12 cellular contexts compared by ENCODE assay signal in the genomic region with DNA sequence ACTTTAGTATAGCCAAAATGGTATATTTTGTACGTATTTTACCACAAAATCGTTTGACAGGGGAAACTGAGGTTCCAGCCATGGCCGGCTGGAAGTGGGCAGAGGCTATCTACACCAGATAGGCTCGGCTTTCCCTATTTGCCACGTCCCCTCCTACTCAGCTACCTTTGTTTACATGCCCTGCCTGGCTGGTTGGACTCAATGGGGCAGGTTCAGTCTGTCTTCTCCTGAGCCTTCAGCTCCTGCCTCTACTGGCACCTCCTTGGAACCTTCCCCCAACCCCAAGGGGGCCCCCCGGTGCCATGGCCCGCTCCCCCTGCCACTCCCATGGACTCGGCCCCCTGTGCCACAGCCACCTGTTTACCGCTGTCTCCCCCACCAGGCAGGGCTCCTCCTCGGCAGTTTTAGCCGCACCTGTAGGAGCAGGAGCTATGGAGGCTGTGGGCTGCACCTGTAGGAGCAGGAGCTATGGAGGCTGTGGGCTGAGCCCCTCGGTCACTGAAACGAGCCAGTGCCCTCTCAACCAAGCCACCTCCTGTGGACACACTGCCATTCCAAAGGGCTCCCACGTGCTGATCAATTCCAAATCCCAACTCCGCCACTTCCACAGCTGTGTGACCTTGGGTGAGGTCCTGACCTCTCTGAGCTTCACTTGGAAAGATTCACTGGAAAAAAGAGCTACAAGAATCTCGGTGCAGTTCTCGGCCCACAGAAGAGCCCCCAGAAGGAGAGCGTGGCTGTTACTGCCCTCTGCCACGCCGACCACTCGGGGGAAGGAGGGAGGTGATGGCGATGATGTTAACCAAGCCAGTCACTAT.
DNase-seq lines count a peak whose midpoint lies in the region; ATAC-seq, FAIRE-seq and TF ChIP-seq lines count a peak whose summit lies in the region.
"Had no signal": no experiment of that assay in that cellular context is flagged by ENCODE, and none has a peak within 500 bp of the region (broad histone marks: within the 10 kb centered on the region; RNA-seq: fewer than 3 reads in every experiment).

No MANE protein-coding gene starts in this region.

- WGBS in pancreas, 2 donors = 77 to 78% methylated on average over 22 of the region's 22 CpGs

- no peak overlapping the region for H3K4me3 Mint-ChIP-seq in stimulated activated memory B cell treated with anti-CD40 and anti-IgM and Interleukin-4, amounts not matched to agents 10 μg/mL and 1 μg/mL and 100 μg/mL, for 72 hours
- H3K4me3 Mint-ChIP-seq in HFFc6 = no peak overlapping the region
- no peak overlapping the region for H3K4me3 Mint-ChIP-seq in CD8-positive, alpha-beta memory T cell
- H3K4me3 Mint-ChIP-seq: activated CD4-positive, alpha-beta T cell treated with anti-CD3 and anti-CD28 coated beads for 36 hours had no signal

- H3K9ac ChIP-seq in BLaER1 = no peak overlapping the region

- intact Hi-C loops in pancreas (cut with DNase I) = no loop called here

- no peak overlapping the region for H3K4me3 ChIP-seq in BLaER1
- no peak overlapping the region for H3K4me3 ChIP-seq in coronary artery
- no peak overlapping the region for H3K4me3 ChIP-seq in pancreas
- H3K4me3 ChIP-seq in CD8-positive, alpha-beta memory T cell (ENCODE audit: low read length) = no peak overlapping the region
- H3K4me3 ChIP-seq: ascending aorta had no signal

- TF ChIP-seq CTCF in coronary artery (IDR thresholded peaks at IDR 0.05) (no peak), pancreas (IDR thresholded peaks at IDR 0.05) (no peak), HFFc6 (IDR thresholded peaks at IDR 0.05) (no peak)

- peaks cover 4% of the 10 kb centered on the region for H3K9me3 Mint-ChIP-seq in stimulated activated memory B cell treated with anti-CD40 and anti-IgM and Interleukin-4, amounts not matched to agents 10 μg/mL and 1 μg/mL and 100 μg/mL, for 72 hours
- H3K9me3 Mint-ChIP-seq in HFFc6 = no peaks in the 10 kb centered on the region; the same call in 1 of the 2 replicates
- H3K9me3 Mint-ChIP-seq in CD8-positive, alpha-beta memory T cell = no peaks in the 10 kb centered on the region

- FAIRE-seq in pancreas (lab: Jason Lieb, UNC) = no peak

- DNase-seq in NOMO-1 (lab: John Stamatoyannopoulos, UW; ENCODE audit: unreplicated experiment in 2 of 2) (peak; percentile 17 to 45), coronary artery (ENCODE audit: low spot score) (no peak), pancreas (no peak), HFFc6 (no peak), GM19240 (ENCODE audit: insufficient read length, low spot score) (no peak)
- no peak for DNase-seq in CD8-positive, alpha-beta memory T cell
- DNase-seq: activated CD4-positive, alpha-beta T cell treated with anti-CD3 and anti-CD28 coated beads for 36 hours; effector memory CD4-positive, alpha-beta T cell; NCI-H187 treated with DMSO at 0.1 percent for 48 hours had no signal

- H3K27me3 ChIP-seq in BLaER1 (no peaks in the 10 kb centered on the region), pancreas (no peaks in the 10 kb centered on the region)
- H3K27me3 ChIP-seq in CD8-positive, alpha-beta memory T cell (ENCODE audit: insufficient read depth, low read length, poor library complexity, severe bottlenecking) = no peaks in the 10 kb centered on the region
- H3K27me3 ChIP-seq: ascending aorta had no signal

- CTCF ChIA-PET in CD8-positive, alpha-beta memory T cell (lab: Charles Lee) = no interaction called here

- ATAC-seq in pancreas = no peak
- no peak for ATAC-seq in stimulated activated memory B cell treated with anti-CD40 and anti-IgM and Interleukin-4, amounts not matched to agents 10 μg/mL and 1 μg/mL and 100 μg/mL, for 72 hours
- ATAC-seq: activated CD4-positive, alpha-beta T cell treated with anti-CD3 and anti-CD28 coated beads for 36 hours had no signal

- H3K27ac ChIP-seq in BLaER1 (no peak overlapping the region), coronary artery (peak overlapping the region; percentile 56 to 81), pancreas (peak overlapping the region; percentile 61 to 82 (median 76))
- H3K27ac ChIP-seq in CD8-positive, alpha-beta memory T cell (ENCODE audit: low read depth, low read length) = no peak overlapping the region

- H4K20me1 ChIP-seq in BLaER1 = peaks cover 100% of the 10 kb centered on the region

- H3K36me3 ChIP-seq in BLaER1 (peaks cover 14% of the 10 kb centered on the region; the same call in 1 of the 2 replicates), pancreas (no peaks in the 10 kb centered on the region)
- no peaks in the 10 kb centered on the region for H3K36me3 ChIP-seq in CD8-positive, alpha-beta memory T cell (ENCODE audit: insufficient read depth, low read length)
- H3K36me3 ChIP-seq: ascending aorta had no signal

- peaks cover 15% of the 10 kb centered on the region for H3K36me3 Mint-ChIP-seq in stimulated activated memory B cell treated with anti-CD40 and anti-IgM and Interleukin-4, amounts not matched to agents 10 μg/mL and 1 μg/mL and 100 μg/mL, for 72 hours
- peaks cover 7% of the 10 kb centered on the region for H3K36me3 Mint-ChIP-seq in HFFc6 (ENCODE audit: low read depth)
- H3K36me3 Mint-ChIP-seq in CD8-positive, alpha-beta memory T cell = peaks cover 0 to 4% (median 3%) of the 10 kb centered on the region in 3 donors

- POLR2A ChIA-PET in CD8-positive, alpha-beta memory T cell (lab: Charles Lee) = no interaction called here

- no peaks in the 10 kb centered on the region for H3K27me3 Mint-ChIP-seq in stimulated activated memory B cell treated with anti-CD40 and anti-IgM and Interleukin-4, amounts not matched to agents 10 μg/mL and 1 μg/mL and 100 μg/mL, for 72 hours
- no peaks in the 10 kb centered on the region; the same call in 1 of the 2 replicates for H3K27me3 Mint-ChIP-seq in HFFc6 (ENCODE audit: insufficient read depth)
- H3K27me3 Mint-ChIP-seq in CD8-positive, alpha-beta memory T cell = no peaks in the 10 kb centered on the region
- H3K27me3 Mint-ChIP-seq: activated CD4-positive, alpha-beta T cell treated with anti-CD3 and anti-CD28 coated beads for 36 hours had no signal

- peaks cover 97% of the 10 kb centered on the region for H3K4me1 ChIP-seq in BLaER1
- peaks cover 27 to 41% (median 30%) of the 10 kb centered on the region in 3 donors for H3K4me1 ChIP-seq in pancreas
- no peaks in the 10 kb centered on the region for H3K4me1 ChIP-seq in CD8-positive, alpha-beta memory T cell (ENCODE audit: insufficient read depth, low read length)

- H3K9me3 ChIP-seq in BLaER1 (no peaks in the 10 kb centered on the region), pancreas (no peaks in the 10 kb centered on the region)
- no peaks in the 10 kb centered on the region for H3K9me3 ChIP-seq in CD8-positive, alpha-beta memory T cell (ENCODE audit: low read length)
- H3K9me3 ChIP-seq: ascending aorta had no signal

- H3K4me2 ChIP-seq in BLaER1 = peak overlapping the region; percentile 80

- peaks cover 79% of the 10 kb centered on the region for H3K4me1 Mint-ChIP-seq in stimulated activated memory B cell treated with anti-CD40 and anti-IgM and Interleukin-4, amounts not matched to agents 10 μg/mL and 1 μg/mL and 100 μg/mL, for 72 hours
- H3K4me1 Mint-ChIP-seq in HFFc6 (ENCODE audit: low read depth) = peaks cover 85% of the 10 kb centered on the region
- peaks cover 20 to 46% (median 26%) of the 10 kb centered on the region in 3 donors for H3K4me1 Mint-ChIP-seq in CD8-positive, alpha-beta memory T cell

- no peak overlapping the region for H3K27ac Mint-ChIP-seq in stimulated activated memory B cell treated with anti-CD40 and anti-IgM and Interleukin-4, amounts not matched to agents 10 μg/mL and 1 μg/mL and 100 μg/mL, for 72 hours
- H3K27ac Mint-ChIP-seq in HFFc6 = no peak overlapping the region
- peak overlapping the region in 1 of 8 donors; percentile 47 for H3K27ac Mint-ChIP-seq in CD8-positive, alpha-beta memory T cell

Comparison
In these comparisons a context has a peak if more than half of its experiments do, and no peak if none do; other contexts are left out.
1. H3K27ac ChIP-seq: peak in coronary artery (2 of 2) and pancreas (4 of 4); none in BLaER1 (single experiment) and CD8-positive, alpha-beta memory T cell (single experiment).
2. DNase-seq: peak in NOMO-1 (2 of 2); none in coronary artery (single experiment), pancreas (0 of 6), HFFc6 (single experiment), CD8-positive, alpha-beta memory T cell (0 of 5) and GM19240 (single experiment).